13 cellular contexts compared by ENCODE assay signal in the genomic region with DNA sequence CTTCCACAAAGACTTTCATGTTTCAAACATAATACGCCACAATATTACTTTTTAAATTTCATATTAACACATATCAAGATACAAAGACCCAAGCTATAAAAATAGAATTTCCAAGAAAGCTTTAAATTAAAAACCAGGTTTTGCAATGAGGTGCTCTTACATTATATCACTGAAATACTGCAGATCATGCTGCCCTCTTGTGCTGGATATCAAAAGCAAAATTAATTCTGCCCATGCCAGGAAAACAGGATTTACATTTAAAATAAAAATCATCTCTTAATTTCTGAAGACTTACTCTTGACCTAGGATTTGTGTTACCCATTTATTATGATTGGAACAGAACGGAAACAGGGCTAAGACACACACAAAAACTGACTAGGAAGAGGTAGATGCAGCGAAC.
DNase-seq lines count a peak whose midpoint lies in the region; ATAC-seq, FAIRE-seq and TF ChIP-seq lines count a peak whose summit lies in the region.
"Had no signal": no experiment of that assay in that cellular context is flagged by ENCODE, and none has a peak within 500 bp of the region (broad histone marks: within the 10 kb centered on the region; RNA-seq: fewer than 3 reads in every experiment).

No MANE protein-coding gene starts in this region.

- no peak for TF ChIP-seq EP300 in A549 (IDR thresholded peaks at IDR 0.05)

- peak overlapping the region; percentile 7; the same call in 2 of the 3 replicates for H3K4me2 ChIP-seq in A549
- no peak overlapping the region for H3K4me2 ChIP-seq in GM23338

- no peak overlapping the region for H3K4me3 Mint-ChIP-seq in GM23338
- no peak overlapping the region for H3K4me3 Mint-ChIP-seq in T-helper 2 cell treated with Interferon-gamma antibody and Interleukin-4, amounts not matched to agents 5 μg/mL and 100 μg/mL, for 36 hours
- H3K4me3 Mint-ChIP-seq: activated CD8-positive, alpha-beta memory T cell treated with anti-CD3 and anti-CD28 coated beads, Interleukin-2, amount 10 ng/mL, durations not matched to agents 7 days and 5 days; central memory CD8-positive, alpha-beta T cell had no signal

- WGBS in A549 (ENCODE audit: missing lambda C conversion rate) = 62% methylated on average over 3 of the region's 3 CpGs

- TF ChIP-seq CTCF in A549 (IDR thresholded peaks at IDR 0.05) (peak; percentile 65), GM23338 (conservative IDR thresholded peaks at IDR 0.05; ENCODE audit: low read depth in 2 of 2) (peak; percentile 48 to 51), RWPE1 (conservative IDR thresholded peaks at IDR 0.05; ENCODE audit: low read depth) (peak; percentile 24; the same call in 1 of the 2 replicates), fibroblast of mammary gland (conservative IDR thresholded peaks at IDR 0.05; ENCODE audit: control insufficient read depth, insufficient read depth, low read depth, low read length) (peak; percentile 39)

- H3K9me3 ChIP-seq in A549 = no peaks in the 10 kb centered on the region

- H3K4me1 ChIP-seq in A549 = peaks cover 68% of the 10 kb centered on the region
- peaks cover 32% of the 10 kb centered on the region for H3K4me1 ChIP-seq in GM23338 (ENCODE audit: insufficient read depth)

- peaks cover 3% of the 10 kb centered on the region for H3K27me3 Mint-ChIP-seq in GM23338 (ENCODE audit: insufficient read depth, low read depth, poor library complexity)
- H3K27me3 Mint-ChIP-seq in T-helper 2 cell treated with Interferon-gamma antibody and Interleukin-4, amounts not matched to agents 5 μg/mL and 100 μg/mL, for 36 hours (ENCODE audit: low read depth) = no peaks in the 10 kb centered on the region
- H3K27me3 Mint-ChIP-seq: activated CD8-positive, alpha-beta memory T cell treated with anti-CD3 and anti-CD28 coated beads, Interleukin-2, amount 10 ng/mL, durations not matched to agents 7 days and 5 days; central memory CD8-positive, alpha-beta T cell had no signal

- H2AFZ ChIP-seq in GM23338 = no peak overlapping the region

- H3F3A ChIP-seq in GM23338 (replicated peaks; ENCODE audit: low read depth) = no peaks in the 10 kb centered on the region

- FAIRE-seq in A549 (lab: Jason Lieb, UNC) = no peak
- FAIRE-seq: K562 had no signal

- no peaks in the 10 kb centered on the region for H3K36me3 ChIP-seq in GM23338 (ENCODE audit: insufficient read depth)

- CTCF ChIA-PET in A549 (lab: Yijun Ruan, JAX) (interaction anchor here (0.6 to 4.8 kb wide), 37 partner anchors 9 to 539 kb away, joined by 3 to 31 read pairs (median 4); no protein-coding TSS in a partner anchor), RWPE1 (lab: Yijun Ruan, JAX) (interaction anchor here (0.6 to 1.0 kb wide), 3 partner anchors 11 to 481 kb away, joined by 4 to 8 read pairs (median 4); no protein-coding TSS in a partner anchor)

- no peak for TF ChIP-seq POLR2A in A549 (IDR thresholded peaks at IDR 0.05; ENCODE audit: low read length)

- peaks cover 29% of the 10 kb centered on the region for H3K4me1 Mint-ChIP-seq in GM23338
- H3K4me1 Mint-ChIP-seq in T-helper 2 cell treated with Interferon-gamma antibody and Interleukin-4, amounts not matched to agents 5 μg/mL and 100 μg/mL, for 36 hours (ENCODE audit: low read depth) = peaks cover 9% of the 10 kb centered on the region
- H3K4me1 Mint-ChIP-seq: central memory CD8-positive, alpha-beta T cell had no signal

- H4K20me1 ChIP-seq in GM23338 (replicated peaks; ENCODE audit: insufficient read depth) = no peaks in the 10 kb centered on the region

- H3K27ac ChIP-seq in A549 (peak overlapping the region; percentile 51 to 75), GM23338 (ENCODE audit: low read depth) (no peak overlapping the region), RWPE1 (no peak overlapping the region)

- no peak overlapping the region for H3K27ac Mint-ChIP-seq in GM23338
- H3K27ac Mint-ChIP-seq in T-helper 2 cell treated with Interferon-gamma antibody and Interleukin-4, amounts not matched to agents 5 μg/mL and 100 μg/mL, for 36 hours = no peak overlapping the region
- H3K27ac Mint-ChIP-seq: activated CD8-positive, alpha-beta memory T cell treated with anti-CD3 and anti-CD28 coated beads, Interleukin-2, amount 10 ng/mL, durations not matched to agents 7 days and 5 days had no signal

- no peaks in the 10 kb centered on the region for H3K9me2 ChIP-seq in GM23338 (ENCODE audit: insufficient read depth)

- H3K9me3 Mint-ChIP-seq in GM23338 = no peaks in the 10 kb centered on the region
- no peaks in the 10 kb centered on the region for H3K9me3 Mint-ChIP-seq in T-helper 2 cell treated with Interferon-gamma antibody and Interleukin-4, amounts not matched to agents 5 μg/mL and 100 μg/mL, for 36 hours
- H3K9me3 Mint-ChIP-seq: central memory CD8-positive, alpha-beta T cell had no signal

- ATAC-seq in A549 (no peak), GM23338 (no peak), GM19395 (IDR thresholded peaks at IDR 0.05; ENCODE audit: unreplicated experiment) (no peak)
- ATAC-seq: activated CD8-positive, alpha-beta memory T cell treated with anti-CD3 and anti-CD28 coated beads, Interleukin-2, amount 10 ng/mL, durations not matched to agents 7 days and 5 days; K562 had no signal

- TF ChIP-seq RAD21 in A549 (conservative IDR thresholded peaks at IDR 0.05 in 1 of 2, IDR thresholded peaks at IDR 0.05 in 1 of 2) = peak; percentile 75 to 77

- DNase-seq in A549 (ENCODE audit: low read depth in 1 of 2, low spot score in 1 of 2) (peak in 1 of 2 experiments; percentile 41), GM23338 (ENCODE audit: low spot score) (no peak), RWPE1 (ENCODE audit: low spot score) (peak; percentile 6), fibroblast of mammary gland (ENCODE audit: low read depth) (peak; percentile 46), iPS-NIHi7 (ENCODE audit: extremely low spot score) (no peak)
- no peak for DNase-seq in T-helper 2 cell treated with Interferon-gamma antibody and Interleukin-4, amounts not matched to agents 5 μg/mL and 100 μg/mL, for 36 hours (ENCODE audit: low spot score)
- DNase-seq in stimulated activated naive CD4-positive, alpha-beta T cell treated with Interleukin-2 at 50 U/mL for 16 hours (lab: John Stamatoyannopoulos, UW) = no peak
- DNase-seq: activated CD8-positive, alpha-beta memory T cell treated with anti-CD3 and anti-CD28 coated beads, Interleukin-2, amount 10 ng/mL, durations not matched to agents 7 days and 5 days; retina; SIG-M5 had no signal

- H3K4me3 ChIP-seq in A549 = no peak overlapping the region
- no peak overlapping the region for H3K4me3 ChIP-seq in GM23338
- no peak overlapping the region for H3K4me3 ChIP-seq in fibroblast of mammary gland (ENCODE audit: control insufficient read depth, low read depth, low read length)
- H3K4me3 ChIP-seq: K562 had no signal

- H3K27me3 ChIP-seq in GM23338 (ENCODE audit: insufficient read depth) = peaks cover 14% of the 10 kb centered on the region; the same call in 1 of the 2 replicates

- POLR2A ChIA-PET in A549 (lab: Yijun Ruan, JAX) (no interaction called here), RWPE1 (lab: Yijun Ruan, JAX; ENCODE audit: low non-redundant PET) (no interaction called here)

- H3K79me2 ChIP-seq in GM23338 (replicated peaks; ENCODE audit: insufficient read depth) = no peaks in the 10 kb centered on the region

- H3K36me3 Mint-ChIP-seq in GM23338 (ENCODE audit: low read depth) = no peaks in the 10 kb centered on the region
- H3K36me3 Mint-ChIP-seq in T-helper 2 cell treated with Interferon-gamma antibody and Interleukin-4, amounts not matched to agents 5 μg/mL and 100 μg/mL, for 36 hours (ENCODE audit: low read depth) = peaks cover 4% of the 10 kb centered on the region
- H3K36me3 Mint-ChIP-seq: activated CD8-positive, alpha-beta memory T cell treated with anti-CD3 and anti-CD28 coated beads, Interleukin-2, amount 10 ng/mL, durations not matched to agents 7 days and 5 days had no signal

TF ChIP-seq in A549, 52 proteins besides CTCF, POLR2A, EP300 and RAD21:
- TF ChIP-seq SMC3 (IDR thresholded peaks at IDR 0.05) = peak; percentile 71
- TF ChIP-seq HOXA7 (CRISPR knock-in tag; IDR thresholded peaks at IDR 0.05) = no peak
- peak in 1 of 2 experiments; percentile 38; a peak in 1 of 4 replicates for TF ChIP-seq CEBPB (IDR thresholded peaks at IDR 0.05)
- no peak for TF ChIP-seq FOSB (CRISPR knock-in tag; IDR thresholded peaks at IDR 0.05)

TF ChIP-seq in GM23338, 12 proteins besides CTCF, POLR2A, EP300 and RAD21:
- TF ChIP-seq POLR2AphosphoS5 (IDR thresholded peaks at IDR 0.05; ENCODE audit: low read depth) = no peak

Comparison
In these comparisons a context has a peak if more than half of its experiments do, and no peak if none do; other contexts are left out.
1. DNase-seq: peak in RWPE1 (single experiment) and fibroblast of mammary gland (single experiment); none in GM23338 (single experiment), iPS-NIHi7 (single experiment), T-helper 2 cell treated with Interferon-gamma antibody and Interleukin-4, amounts not matched to agents 5 μg/mL and 100 μg/mL, for 36 hours (single experiment) and stimulated activated naive CD4-positive, alpha-beta T cell treated with Interleukin-2 at 50 U/mL for 16 hours (single experiment).
2. H3K27ac ChIP-seq: peak in A549 (2 of 2); none in GM23338 (single experiment) and RWPE1 (single experiment).
3. Peak in every context shown above with its lines, with median percentiles within 50 percentile points of each other: CTCF ChIP-seq.